In genomic region chr14:31950760-31951637, GRCh38 we compare ENCODE assay signal across 11 cellular contexts.
DNase-seq lines count a peak whose midpoint lies in the region; ATAC-seq, FAIRE-seq and TF ChIP-seq lines count a peak whose summit lies in the region.
"Had no signal": no experiment of that assay in that cellular context is flagged by ENCODE, and none has a peak within 500 bp of the region (broad histone marks: within the 10 kb centered on the region; RNA-seq: fewer than 3 reads in every experiment).

No MANE protein-coding gene starts in this region.

- peak; percentile 61 for FAIRE-seq in K562 (lab: Jason Lieb, UNC)

- no peak for TF ChIP-seq EP300 in K562 (IDR thresholded peaks at IDR 0.05; ENCODE audit: low read length)

- intact Hi-C loops in K562 (cut with micrococcal nuclease): loop anchor here (5.0 kb wide), 1 partner anchor 116 kb away; no protein-coding TSS in a partner anchor
- intact Hi-C loops in lower lobe of right lung (cut with DNase I): no loop called here

- H3K36me3 ChIP-seq in K562 (ENCODE audit: control insufficient read depth, insufficient read depth, low read length) (no peaks in the 10 kb centered on the region), lower lobe of right lung (no peaks in the 10 kb centered on the region)
- H3K36me3 ChIP-seq: tibial artery had no signal

- H3K4me3 ChIP-seq in K562 (no peak overlapping the region), lower lobe of right lung (no peak overlapping the region)
- H3K4me3 ChIP-seq: tibial artery had no signal

- 14% methylated on average over 14 of the region's 19 CpGs for WGBS in K562 (ENCODE audit: insufficient coverage, low coverage, missing lambda C conversion rate)

- H3K4me1 ChIP-seq in K562 (replicated peaks in 1 of 2; ENCODE audit: control insufficient read depth in 2 of 2, insufficient read depth in 2 of 2, low read length in 2 of 2): peaks cover 8 to 16% of the 10 kb centered on the region in 2 experiments; a peak in 4 of 5 replicates
- H3K4me1 ChIP-seq in lower lobe of right lung: peaks cover 9% of the 10 kb centered on the region
- H3K4me1 ChIP-seq: tibial artery had no signal

- DNase-seq in AG20443 (ENCODE audit: low spot score): peak; percentile 88
- peak; percentile 91 for DNase-seq in NCI-H187 treated with DMSO at 0.1 percent for 48 hours (lab: John Stamatoyannopoulos, UW)
- DNase-seq in K562 (ENCODE audit: extremely low read depth in 1 of 4, low spot score in 3 of 4): peak; percentile 22 to 37 (median 33)
- DNase-seq in lower lobe of right lung: no peak
- DNase-seq in NCI-H1048 (lab: John Stamatoyannopoulos, UW): no peak
- DNase-seq in GM10266 (ENCODE audit: extremely low spot score): no peak

- TF ChIP-seq POLR2A in K562 (conservative IDR thresholded peaks at IDR 0.05) (no peak), GM18505 (IDR thresholded peaks at IDR 0.05; ENCODE audit: borderline replicate concordance, extremely low read depth, insufficient read depth, insufficient read length) (no peak)

- CTCF ChIA-PET in K562 (lab: Yijun Ruan, JAX; ENCODE audit: low intra/inter-chr PET ratio): no interaction called here

- no peaks in the 10 kb centered on the region for H3K79me2 ChIP-seq in K562 (ENCODE audit: control insufficient read depth, insufficient read depth, low read length)

- H3K4me2 ChIP-seq in K562 (ENCODE audit: insufficient read depth, low read length): peak overlapping the region; percentile 55; the same call in 1 of the 2 replicates

- no peak for TF ChIP-seq RAD21 in K562 (CRISPR knock-in tag; conservative IDR thresholded peaks at IDR 0.05 in 1 of 2, IDR thresholded peaks at IDR 0.05 in 1 of 2)

- H3K27me3 Mint-ChIP-seq in stimulated activated memory B cell treated with anti-CD40 and anti-IgM and Interleukin-4, amounts not matched to agents 10 μg/mL and 1 μg/mL and 100 μg/mL, for 72 hours: no peaks in the 10 kb centered on the region

- H3K27ac ChIP-seq in K562 (ENCODE audit: extremely low read depth, low read depth, low read length) (no peak overlapping the region; the same call in 2 of the 3 replicates), lower lobe of right lung (no peak overlapping the region)
- H3K27ac ChIP-seq: C4-2B, tibial artery had no signal

- H3K9ac ChIP-seq in K562 (ENCODE audit: insufficient read depth in 1 of 2, low read depth in 2 of 2, low read length in 2 of 2): peak overlapping the region in 1 of 2 experiments; percentile 68; a peak in 1 of 4 replicates

- peak; percentile 80 for ATAC-seq in K562
- peak; percentile 49 to 57 for ATAC-seq in lower lobe of right lung
- ATAC-seq in GM18505 (IDR thresholded peaks at IDR 0.05; ENCODE audit: unreplicated experiment): no peak
- ATAC-seq in stimulated activated memory B cell treated with anti-CD40 and anti-IgM and Interleukin-4, amounts not matched to agents 10 μg/mL and 1 μg/mL and 100 μg/mL, for 72 hours: no peak
- ATAC-seq: left lobe of liver had no signal

- in situ Hi-C loops in K562 (cut with MboI): no loop called here

- BruUV-seq in K562 (replicated peaks; lab: Mats Ljungman, UMichigan): no TSS peak

- peak overlapping the region; percentile 75 for H2AFZ ChIP-seq in K562 (ENCODE audit: low read depth, low read length)

- H3K9me3 ChIP-seq in K562 (replicated peaks; ENCODE audit: control insufficient read depth, insufficient read depth, low read depth, low read length) (no peaks in the 10 kb centered on the region), lower lobe of right lung (no peaks in the 10 kb centered on the region)
- H3K9me3 ChIP-seq: tibial artery had no signal

- H3K9me3 Mint-ChIP-seq in stimulated activated memory B cell treated with anti-CD40 and anti-IgM and Interleukin-4, amounts not matched to agents 10 μg/mL and 1 μg/mL and 100 μg/mL, for 72 hours: no peaks in the 10 kb centered on the region

- no peaks in the 10 kb centered on the region for H3K4me1 Mint-ChIP-seq in stimulated activated memory B cell treated with anti-CD40 and anti-IgM and Interleukin-4, amounts not matched to agents 10 μg/mL and 1 μg/mL and 100 μg/mL, for 72 hours

- no peaks in the 10 kb centered on the region for H3K36me3 Mint-ChIP-seq in stimulated activated memory B cell treated with anti-CD40 and anti-IgM and Interleukin-4, amounts not matched to agents 10 μg/mL and 1 μg/mL and 100 μg/mL, for 72 hours

- no peaks in the 10 kb centered on the region for H3K27me3 ChIP-seq in K562 (ENCODE audit: control insufficient read depth in 2 of 2, insufficient read depth in 2 of 2, low read length in 2 of 2)
- no peaks in the 10 kb centered on the region for H3K27me3 ChIP-seq in lower lobe of right lung (ENCODE audit: low read depth)
- H3K27me3 ChIP-seq: tibial artery had no signal

- no peak overlapping the region for H3K4me3 Mint-ChIP-seq in stimulated activated memory B cell treated with anti-CD40 and anti-IgM and Interleukin-4, amounts not matched to agents 10 μg/mL and 1 μg/mL and 100 μg/mL, for 72 hours

- POLR2A ChIA-PET in K562 (lab: Yijun Ruan, JAX): interaction anchor here (0.6 to 1.1 kb wide), 6 partner anchors 9 to 769 kb away, joined by 3 to 5 read pairs (median 4); no protein-coding TSS in a partner anchor

- TF ChIP-seq CTCF in K562 (IDR thresholded peaks at IDR 0.05 in 2 of 3, conservative IDR thresholded peaks at IDR 0.05 in 1 of 3; ENCODE audit: insufficient read depth in 2 of 3, low read depth in 1 of 3, low read length in 3 of 3) (no peak), lower lobe of right lung (IDR thresholded peaks at IDR 0.05) (no peak), GM10266 (IDR thresholded peaks at IDR 0.05; ENCODE audit: control insufficient read depth, insufficient read depth, low read depth, missing control alignments) (no peak)

- no peaks in the 10 kb centered on the region for H3K9me1 ChIP-seq in K562 (ENCODE audit: control insufficient read depth, insufficient read depth, low read length)

- H3K27ac Mint-ChIP-seq in stimulated activated memory B cell treated with anti-CD40 and anti-IgM and Interleukin-4, amounts not matched to agents 10 μg/mL and 1 μg/mL and 100 μg/mL, for 72 hours: no peak overlapping the region

- no peaks in the 10 kb centered on the region for H4K20me1 ChIP-seq in K562 (replicated peaks; ENCODE audit: control insufficient read depth, insufficient read depth, low read length)

TF ChIP-seq in K562, 482 proteins besides CTCF, POLR2A, EP300 and RAD21:
- no peak for TF ChIP-seq ARID1B (IDR thresholded peaks at IDR 0.05)
- peak; percentile 32; the same call in 1 of the 2 replicates for TF ChIP-seq EGR1 (conservative IDR thresholded peaks at IDR 0.05)

Comparison
In these comparisons a context has a peak if more than half of its experiments do, and no peak if none do; other contexts are left out.
1. DNase-seq: peak in AG20443 (single experiment), NCI-H187 treated with DMSO at 0.1 percent for 48 hours (single experiment) and K562 (4 of 4); none in lower lobe of right lung (single experiment), NCI-H1048 (single experiment) and GM10266 (single experiment).
2. ATAC-seq: peak in K562 (single experiment) and lower lobe of right lung (2 of 2); none in GM18505 (single experiment) and stimulated activated memory B cell treated with anti-CD40 and anti-IgM and Interleukin-4, amounts not matched to agents 10 μg/mL and 1 μg/mL and 100 μg/mL, for 72 hours (single experiment).